Comparison of ENCODE assay signal across 10 cellular contexts in the genomic region with DNA sequence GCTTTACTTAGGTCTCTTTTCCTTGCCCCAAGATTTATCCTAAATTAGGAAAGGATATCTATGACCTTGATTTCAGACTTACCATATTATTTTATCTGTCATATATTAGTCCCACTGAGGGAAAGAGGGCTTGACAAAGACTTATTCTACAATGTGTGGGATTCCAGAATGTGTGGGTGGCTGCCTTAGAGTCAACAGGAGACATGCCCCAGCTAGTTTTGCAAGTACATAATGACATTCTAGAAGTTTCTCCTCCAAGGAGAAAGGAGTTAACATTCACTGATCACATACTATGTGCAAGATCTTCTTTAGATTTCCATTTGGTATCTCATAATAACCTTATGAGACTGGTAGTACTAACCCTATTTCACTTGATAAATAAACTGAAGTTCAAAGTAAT. TPM values are rescaled to one million over a fixed set of nuclear protein-coding genes. Genes with fewer than 3 reads are reported as not detected.
DNase-seq lines count a peak whose midpoint lies in the region; ATAC-seq and TF ChIP-seq lines count a peak whose summit lies in the region.
"Had no signal": no experiment of that assay in that cellular context is flagged by ENCODE, and none has a peak within 500 bp of the region (broad histone marks: within the 10 kb centered on the region; RNA-seq: fewer than 3 reads in every experiment).

No MANE protein-coding gene starts in this region.

- DNase-seq in activated CD8-positive, alpha-beta memory T cell treated with anti-CD3 and anti-CD28 coated beads, Interleukin-2, amount 10 ng/mL, durations not matched to agents 7 days and 5 days = no peak
- no peak for DNase-seq in activated CD8-positive, alpha-beta memory T cell treated with anti-CD3 and anti-CD28 coated beads, Interleukin-2, amount 50 U/mL, for 48 hours
- DNase-seq in astrocyte of the spinal cord (ENCODE audit: low read depth, low spot score) = peak; percentile 5
- DNase-seq in stimulated activated naive CD8-positive, alpha-beta T cell treated with anti-CD3 and anti-CD28 coated beads, Interleukin-15, amount 100 ng/mL, for 72 hours = no peak
- DNase-seq in HPDE6-E6E7 (ENCODE audit: extremely low spot score) = no peak
- DNase-seq in glutamatergic neuron = no peak
- no peak for DNase-seq in mucosa of descending colon
- DNase-seq: NCI-H1436, pancreas had no signal

- no peaks in the 10 kb centered on the region for H3K27me3 Mint-ChIP-seq in activated CD8-positive, alpha-beta memory T cell treated with anti-CD3 and anti-CD28 coated beads, Interleukin-2, amount 10 ng/mL, durations not matched to agents 7 days and 5 days
- no peaks in the 10 kb centered on the region for H3K27me3 Mint-ChIP-seq in stimulated activated naive CD8-positive, alpha-beta T cell treated with anti-CD3 and anti-CD28 coated beads, Interleukin-15, amount 100 ng/mL, for 72 hours
- H3K27me3 Mint-ChIP-seq in glutamatergic neuron (ENCODE audit: unreplicated experiment) = no peaks in the 10 kb centered on the region

- H3K4me1 ChIP-seq in mucosa of descending colon (ENCODE audit: low read depth) = no peaks in the 10 kb centered on the region
- H3K4me1 ChIP-seq: pancreas had no signal

- H3K36me3 Mint-ChIP-seq in activated CD8-positive, alpha-beta memory T cell treated with anti-CD3 and anti-CD28 coated beads, Interleukin-2, amount 10 ng/mL, durations not matched to agents 7 days and 5 days = peaks cover 64% of the 10 kb centered on the region
- no peaks in the 10 kb centered on the region for H3K36me3 Mint-ChIP-seq in glutamatergic neuron (ENCODE audit: unreplicated experiment)

- H3K4me3 Mint-ChIP-seq in activated CD8-positive, alpha-beta memory T cell treated with anti-CD3 and anti-CD28 coated beads, Interleukin-2, amount 10 ng/mL, durations not matched to agents 7 days and 5 days = no peak overlapping the region
- peak overlapping the region; percentile 53 to 63 for H3K4me3 Mint-ChIP-seq in stimulated activated naive CD8-positive, alpha-beta T cell treated with anti-CD3 and anti-CD28 coated beads, Interleukin-15, amount 100 ng/mL, for 72 hours
- no peak overlapping the region for H3K4me3 Mint-ChIP-seq in glutamatergic neuron (ENCODE audit: unreplicated experiment)

- CTCF ChIA-PET in activated CD8-positive, alpha-beta memory T cell treated with anti-CD3 and anti-CD28 coated beads, Interleukin-2, amount 10 ng/mL, durations not matched to agents 7 days and 5 days (lab: Charles Lee) = interaction anchor here (1.4 kb wide), 1 partner anchor 79 kb away, joined by 4 read pairs; no protein-coding TSS in a partner anchor

- intact Hi-C loops in mucosa of descending colon (cut with DNase I, micrococcal nuclease) = no loop called here

- in situ Hi-C loops in astrocyte of the spinal cord (cut with HindIII; ENCODE audit: low sequenced_read_pairs) = no loop called here

- H3K9me3 ChIP-seq in mucosa of descending colon = no peaks in the 10 kb centered on the region
- H3K9me3 ChIP-seq: pancreas had no signal

- H3K27ac Mint-ChIP-seq in activated CD8-positive, alpha-beta memory T cell treated with anti-CD3 and anti-CD28 coated beads, Interleukin-2, amount 10 ng/mL, durations not matched to agents 7 days and 5 days = peak overlapping the region; percentile 9
- peak overlapping the region; percentile 50 to 91 for H3K27ac Mint-ChIP-seq in stimulated activated naive CD8-positive, alpha-beta T cell treated with anti-CD3 and anti-CD28 coated beads, Interleukin-15, amount 100 ng/mL, for 72 hours
- no peak overlapping the region for H3K27ac Mint-ChIP-seq in glutamatergic neuron (ENCODE audit: unreplicated experiment)

- H3K4me3 ChIP-seq in astrocyte of the spinal cord (ENCODE audit: low read depth, low read length) = no peak overlapping the region
- no peak overlapping the region for H3K4me3 ChIP-seq in mucosa of descending colon
- H3K4me3 ChIP-seq: pancreas had no signal

- TF ChIP-seq CTCF in astrocyte of the spinal cord (IDR thresholded peaks at IDR 0.05; ENCODE audit: low read depth, low read length) (no peak), glutamatergic neuron (IDR thresholded peaks at IDR 0.05; ENCODE audit: partially characterized antibody, unreplicated experiment) (no peak), mucosa of descending colon (IDR thresholded peaks at IDR 0.05) (no peak)

- H3K4me1 Mint-ChIP-seq in activated CD8-positive, alpha-beta memory T cell treated with anti-CD3 and anti-CD28 coated beads, Interleukin-2, amount 10 ng/mL, durations not matched to agents 7 days and 5 days = peaks cover 17% of the 10 kb centered on the region
- H3K4me1 Mint-ChIP-seq in stimulated activated naive CD8-positive, alpha-beta T cell treated with anti-CD3 and anti-CD28 coated beads, Interleukin-15, amount 100 ng/mL, for 72 hours = peaks cover 41% of the 10 kb centered on the region
- no peaks in the 10 kb centered on the region for H3K4me1 Mint-ChIP-seq in glutamatergic neuron (ENCODE audit: low read depth, unreplicated experiment)

- ATAC-seq in activated CD8-positive, alpha-beta memory T cell treated with anti-CD3 and anti-CD28 coated beads, Interleukin-2, amount 10 ng/mL, durations not matched to agents 7 days and 5 days = no peak
- peak; percentile 7 for ATAC-seq in HG02938 (IDR thresholded peaks at IDR 0.05; ENCODE audit: unreplicated experiment)
- peak; percentile 19 for ATAC-seq in stimulated activated naive CD8-positive, alpha-beta T cell treated with anti-CD3 and anti-CD28 coated beads, Interleukin-15, amount 100 ng/mL, for 72 hours
- ATAC-seq in mucosa of descending colon = no peak

- no peaks in the 10 kb centered on the region for H3K9me3 Mint-ChIP-seq in activated CD8-positive, alpha-beta memory T cell treated with anti-CD3 and anti-CD28 coated beads, Interleukin-2, amount 10 ng/mL, durations not matched to agents 7 days and 5 days (ENCODE audit: low read depth)
- H3K9me3 Mint-ChIP-seq in stimulated activated naive CD8-positive, alpha-beta T cell treated with anti-CD3 and anti-CD28 coated beads, Interleukin-15, amount 100 ng/mL, for 72 hours = no peaks in the 10 kb centered on the region
- H3K9me3 Mint-ChIP-seq in glutamatergic neuron (ENCODE audit: unreplicated experiment) = no peaks in the 10 kb centered on the region

- H3K36me3 ChIP-seq in mucosa of descending colon (ENCODE audit: low read depth) = peaks cover 4% of the 10 kb centered on the region

RNA-seq across cellular contexts. Expression of a gene that starts 25.1 kb away (rescaled TPM):
- total RNA-seq in activated CD8-positive, alpha-beta memory T cell treated with anti-CD3 and anti-CD28 coated beads, Interleukin-2, amount 10 ng/mL, durations not matched to agents 7 days and 5 days = 10 to 100 TPM; 16.5 to 17.7 TPM
- total RNA-seq in glutamatergic neuron (ENCODE audit: unreplicated experiment) = not detected
- total RNA-seq in mucosa of descending colon = 10 to 100 TPM in 1 of 3 donors, 1 to 10 TPM in 2; 6.9 to 10.1 (median 9.0) TPM

RNA-seq across cellular contexts. Expression of a gene that starts 52.3 kb away (rescaled TPM):
- under 1 TPM; 0.20 to 0.52 TPM for total RNA-seq in activated CD8-positive, alpha-beta memory T cell treated with anti-CD3 and anti-CD28 coated beads, Interleukin-2, amount 10 ng/mL, durations not matched to agents 7 days and 5 days
- total RNA-seq in glutamatergic neuron (ENCODE audit: unreplicated experiment) = 2.2 TPM
- total RNA-seq in mucosa of descending colon = 1 to 10 TPM in 2 of 3 donors, under 1 TPM in 1; 0.47 to 1.7 (median 1.4) TPM

Comparison
In these comparisons a context has a peak if more than half of its experiments do, and no peak if none do; other contexts are left out.
1. ATAC-seq: peak in HG02938 (single experiment) and stimulated activated naive CD8-positive, alpha-beta T cell treated with anti-CD3 and anti-CD28 coated beads, Interleukin-15, amount 100 ng/mL, for 72 hours (single experiment); none in activated CD8-positive, alpha-beta memory T cell treated with anti-CD3 and anti-CD28 coated beads, Interleukin-2, amount 10 ng/mL, durations not matched to agents 7 days and 5 days (single experiment) and mucosa of descending colon (single experiment).
2. H3K4me3 Mint-ChIP-seq: peak in stimulated activated naive CD8-positive, alpha-beta T cell treated with anti-CD3 and anti-CD28 coated beads, Interleukin-15, amount 100 ng/mL, for 72 hours (2 of 2); none in activated CD8-positive, alpha-beta memory T cell treated with anti-CD3 and anti-CD28 coated beads, Interleukin-2, amount 10 ng/mL, durations not matched to agents 7 days and 5 days (single experiment) and glutamatergic neuron (single experiment).